Comparison of ENCODE assay signal across 37 cellular contexts in genomic region chrX:122241959-122242358, GRCh38.
"Had no signal": no experiment of that assay in that cellular context is flagged by ENCODE, and none has a peak within 500 bp of the region (broad histone marks: within the 10 kb centered on the region; RNA-seq: fewer than 3 reads in every experiment).

No MANE protein-coding gene starts in this region.

- H3K27ac ChIP-seq: adrenal gland, ascending aorta, body of pancreas, brain microvascular endothelial cell, breast epithelium, cardiac muscle cell, colonic mucosa had no signal

- H3K9me3 Mint-ChIP-seq: activated naive CD4-positive, alpha-beta T cell treated with anti-CD3 and anti-CD28 coated beads for 36 hours; activated naive CD4-positive, alpha-beta T cell treated with anti-CD3 and anti-CD28 coated beads, Interleukin-2, amount 10 ng/mL, durations not matched to agents 7 days and 5 days; activated naive CD4-positive, alpha-beta T cell treated with anti-CD3 and anti-CD28 coated beads, Interleukin-2, amount 50 U/mL, for 24 hours; activated naive CD8-positive, alpha-beta T cell treated with anti-CD3 and anti-CD28 coated beads for 36 hours; activated naive CD8-positive, alpha-beta T cell treated with anti-CD3 and anti-CD28 coated beads, Interleukin-2, amount 10 ng/mL, durations not matched to agents 7 days and 5 days; activated naive CD8-positive, alpha-beta T cell treated with anti-CD3 and anti-CD28 coated beads, Interleukin-2, amount 50 U/mL, for 24 hours; activated T-cell treated with anti-CD3 and anti-CD28 coated beads, Interleukin-2, amount 50 U/mL, for 4 hours; activated T-helper 1 cell treated with anti-CD3 and anti-CD28 coated beads, Interleukin-12 subunit alpha, Interleukin-12 subunit beta, Interleukin-2, Interleukin-4 antibody, amounts not matched to agents 30 ng/mL and 10 ng/mL and 1 ng/mL, durations not matched to agents 14 hours and 24 hours and 36 hours; activated T-helper 17 cell treated with anti-CD3 and anti-CD28 coated beads, Interleukin-2, amount 50 U/mL, for 72 hours; activated T-helper 2 cell treated with anti-CD3 and anti-CD28 coated beads, Interferon-gamma antibody, Interleukin-2, Interleukin-4, amounts not matched to agents 10 μg/mL and 5 μg/mL and 100 μg/mL, durations not matched to agents 14 hours and 24 hours and 36 hours; brain; central memory CD8-positive, alpha-beta T cell had no signal

- H3K4me3 ChIP-seq: adrenal gland, ascending aorta, body of pancreas, breast epithelium, cardiac muscle cell, colonic mucosa had no signal

- H3K27me3 ChIP-seq: adrenal gland, ascending aorta, body of pancreas, brain microvascular endothelial cell, breast epithelium, cardiac muscle cell, colonic mucosa had no signal

- H3K4me1 ChIP-seq: adrenal gland, ascending aorta, body of pancreas, breast epithelium, colonic mucosa had no signal

- FAIRE-seq: bronchial epithelial cell had no signal

- H3K4me1 Mint-ChIP-seq: activated naive CD4-positive, alpha-beta T cell treated with anti-CD3 and anti-CD28 coated beads, Interleukin-2, amount 10 ng/mL, durations not matched to agents 7 days and 5 days; activated naive CD4-positive, alpha-beta T cell treated with anti-CD3 and anti-CD28 coated beads, Interleukin-2, amount 50 U/mL, for 24 hours; activated naive CD8-positive, alpha-beta T cell treated with anti-CD3 and anti-CD28 coated beads for 36 hours; activated naive CD8-positive, alpha-beta T cell treated with anti-CD3 and anti-CD28 coated beads, Interleukin-2, amount 10 ng/mL, durations not matched to agents 7 days and 5 days; activated naive CD8-positive, alpha-beta T cell treated with anti-CD3 and anti-CD28 coated beads, Interleukin-2, amount 50 U/mL, for 24 hours; activated T-helper 17 cell treated with anti-CD3 and anti-CD28 coated beads, Interleukin-2, amount 50 U/mL, for 72 hours; central memory CD8-positive, alpha-beta T cell had no signal

- H3K27ac Mint-ChIP-seq: activated naive CD4-positive, alpha-beta T cell treated with anti-CD3 and anti-CD28 coated beads for 36 hours; activated naive CD4-positive, alpha-beta T cell treated with anti-CD3 and anti-CD28 coated beads, Interleukin-2, amount 10 ng/mL, durations not matched to agents 7 days and 5 days; activated naive CD4-positive, alpha-beta T cell treated with anti-CD3 and anti-CD28 coated beads, Interleukin-2, amount 50 U/mL, for 24 hours; activated naive CD4-positive, alpha-beta T cell treated with anti-CD3 and anti-CD28 coated beads, Interleukin-2, amount 50 U/mL, for 72 hours; activated naive CD8-positive, alpha-beta T cell; activated naive CD8-positive, alpha-beta T cell treated with anti-CD3 and anti-CD28 coated beads for 36 hours; activated naive CD8-positive, alpha-beta T cell treated with anti-CD3 and anti-CD28 coated beads, Interleukin-2, amount 10 ng/mL, durations not matched to agents 7 days and 5 days; activated naive CD8-positive, alpha-beta T cell treated with anti-CD3 and anti-CD28 coated beads, Interleukin-2, amount 50 U/mL, for 24 hours; activated T-cell treated with anti-CD3 and anti-CD28 coated beads, Interleukin-2, amount 50 U/mL, for 72 hours; activated T-helper 1 cell treated with anti-CD3 and anti-CD28 coated beads, Interleukin-12 subunit alpha, Interleukin-12 subunit beta, Interleukin-2, Interleukin-4 antibody, amounts not matched to agents 30 ng/mL and 10 ng/mL and 1 ng/mL, durations not matched to agents 14 hours and 24 hours and 36 hours; activated T-helper 17 cell treated with anti-CD3 and anti-CD28 coated beads, Interleukin-2, amount 50 U/mL, for 72 hours; activated T-helper 2 cell treated with anti-CD3 and anti-CD28 coated beads, Interferon-gamma antibody, Interleukin-2, Interleukin-4, amounts not matched to agents 10 μg/mL and 5 μg/mL and 100 μg/mL, durations not matched to agents 14 hours and 24 hours and 36 hours; brain had no signal

- H3K36me3 Mint-ChIP-seq: activated naive CD4-positive, alpha-beta T cell treated with anti-CD3 and anti-CD28 coated beads, Interleukin-2, amount 10 ng/mL, durations not matched to agents 7 days and 5 days; activated naive CD4-positive, alpha-beta T cell treated with anti-CD3 and anti-CD28 coated beads, Interleukin-2, amount 50 U/mL, for 24 hours; activated naive CD4-positive, alpha-beta T cell treated with anti-CD3 and anti-CD28 coated beads, Interleukin-2, amount 50 U/mL, for 72 hours; activated naive CD8-positive, alpha-beta T cell; activated naive CD8-positive, alpha-beta T cell treated with anti-CD3 and anti-CD28 coated beads for 36 hours; activated naive CD8-positive, alpha-beta T cell treated with anti-CD3 and anti-CD28 coated beads, Interleukin-2, amount 10 ng/mL, durations not matched to agents 7 days and 5 days; brain had no signal

- ATAC-seq: activated naive CD4-positive, alpha-beta T cell treated with anti-CD3 and anti-CD28 coated beads, Interleukin-2, amount 50 U/mL, for 72 hours; activated naive CD8-positive, alpha-beta T cell treated with anti-CD3 and anti-CD28 coated beads, Interleukin-2, amount 50 U/mL, for 24 hours; activated T-cell treated with anti-CD3 and anti-CD28 coated beads, Interleukin-2, amount 50 U/mL, for 4 hours; activated T-cell treated with anti-CD3 and anti-CD28 coated beads, Interleukin-2, amount 50 U/mL, for 72 hours; activated T-helper 17 cell treated with anti-CD3 and anti-CD28 coated beads, Interleukin-2, amount 50 U/mL, for 72 hours; body of pancreas had no signal

- DNase-seq: activated effector memory CD4-positive, alpha-beta T cell treated with anti-CD3 and anti-CD28 coated beads, Interleukin-2, amount 50 U/mL, for 16 hours; activated effector memory CD4-positive, alpha-beta T cell treated with Interleukin-2 at 50 U/mL for 16 hours; activated gamma-delta T cell; activated gamma-delta T cell treated with Interleukin-2 at 50 U/mL for 16 hours; activated naive CD4-positive, alpha-beta T cell; activated naive CD4-positive, alpha-beta T cell treated with anti-CD3 and anti-CD28 coated beads for 36 hours; activated naive CD4-positive, alpha-beta T cell treated with anti-CD3 and anti-CD28 coated beads, Interleukin-2, amount 10 ng/mL, durations not matched to agents 7 days and 5 days; activated naive CD4-positive, alpha-beta T cell treated with anti-CD3 and anti-CD28 coated beads, Interleukin-2, amount 50 U/mL, for 16 hours; activated naive CD8-positive, alpha-beta T cell treated with anti-CD3 and anti-CD28 coated beads for 36 hours; activated naive CD8-positive, alpha-beta T cell treated with anti-CD3 and anti-CD28 coated beads, Interleukin-2, amount 10 ng/mL, durations not matched to agents 7 days and 5 days; activated naive CD8-positive, alpha-beta T cell treated with anti-CD3 and anti-CD28 coated beads, Interleukin-2, amount 50 U/mL, for 24 hours; activated T-cell treated with anti-CD3 and anti-CD28 coated beads, Interleukin-2, amount 50 U/mL, for 4 hours; activated T-cell treated with anti-CD3 and anti-CD28 coated beads, Interleukin-2, amount 50 U/mL, for 48 hours; activated T-cell treated with anti-CD3 and anti-CD28 coated beads, Interleukin-2, amount 50 U/mL, for 72 hours; adrenal gland; amniotic stem cell; amygdala; anterior cingulate cortex; aorta; body of pancreas; brain microvascular endothelial cell; caudate nucleus; central memory CD4-positive, alpha-beta T cell; cerebellar nuclear complex; colonic mucosa had no signal

- H3K9me3 ChIP-seq: adrenal gland, ascending aorta, body of pancreas, colonic mucosa had no signal

- H3K27me3 Mint-ChIP-seq: activated naive CD4-positive, alpha-beta T cell treated with anti-CD3 and anti-CD28 coated beads, Interleukin-2, amount 10 ng/mL, durations not matched to agents 7 days and 5 days; activated naive CD4-positive, alpha-beta T cell treated with anti-CD3 and anti-CD28 coated beads, Interleukin-2, amount 50 U/mL, for 24 hours; activated naive CD8-positive, alpha-beta T cell; activated naive CD8-positive, alpha-beta T cell treated with anti-CD3 and anti-CD28 coated beads for 36 hours; activated naive CD8-positive, alpha-beta T cell treated with anti-CD3 and anti-CD28 coated beads, Interleukin-2, amount 10 ng/mL, durations not matched to agents 7 days and 5 days; activated naive CD8-positive, alpha-beta T cell treated with anti-CD3 and anti-CD28 coated beads, Interleukin-2, amount 50 U/mL, for 24 hours; activated T-helper 17 cell treated with anti-CD3 and anti-CD28 coated beads, Interleukin-2, amount 50 U/mL, for 72 hours; brain; central memory CD8-positive, alpha-beta T cell had no signal

- H3K4me3 Mint-ChIP-seq: activated naive CD4-positive, alpha-beta T cell treated with anti-CD3 and anti-CD28 coated beads for 36 hours; activated naive CD4-positive, alpha-beta T cell treated with anti-CD3 and anti-CD28 coated beads, Interleukin-2, amount 10 ng/mL, durations not matched to agents 7 days and 5 days; activated naive CD4-positive, alpha-beta T cell treated with anti-CD3 and anti-CD28 coated beads, Interleukin-2, amount 50 U/mL, for 24 hours; activated naive CD8-positive, alpha-beta T cell; activated naive CD8-positive, alpha-beta T cell treated with anti-CD3 and anti-CD28 coated beads for 36 hours; activated naive CD8-positive, alpha-beta T cell treated with anti-CD3 and anti-CD28 coated beads, Interleukin-2, amount 10 ng/mL, durations not matched to agents 7 days and 5 days; activated naive CD8-positive, alpha-beta T cell treated with anti-CD3 and anti-CD28 coated beads, Interleukin-2, amount 50 U/mL, for 24 hours; activated T-cell treated with anti-CD3 and anti-CD28 coated beads, Interleukin-2, amount 50 U/mL, for 4 hours; activated T-cell treated with anti-CD3 and anti-CD28 coated beads, Interleukin-2, amount 50 U/mL, for 72 hours; activated T-helper 1 cell treated with anti-CD3 and anti-CD28 coated beads, Interleukin-12 subunit alpha, Interleukin-12 subunit beta, Interleukin-2, Interleukin-4 antibody, amounts not matched to agents 30 ng/mL and 10 ng/mL and 1 ng/mL, durations not matched to agents 14 hours and 24 hours and 36 hours; activated T-helper 17 cell treated with anti-CD3 and anti-CD28 coated beads, Interleukin-2, amount 50 U/mL, for 72 hours; brain; central memory CD8-positive, alpha-beta T cell had no signal

- H3K36me3 ChIP-seq: adrenal gland, ascending aorta, brain microvascular endothelial cell, breast epithelium, cardiac muscle cell, colonic mucosa had no signal
